ENCODE assay signal across 8 cellular contexts in genomic region chr4:48109413-48110263, GRCh38. TPM values are rescaled to one million over a fixed set of nuclear protein-coding genes. Genes with fewer than 3 reads are reported as not detected.
A peak's percentile ranks its signal among the peaks of the same experiment; 100 is the strongest.
DNase-seq lines count a peak whose midpoint lies in the region; ATAC-seq and TF ChIP-seq lines count a peak whose summit lies in the region.

No MANE protein-coding gene starts in this region.

- TF ChIP-seq CTCF in AG09319 (IDR thresholded peaks at IDR 0.05; ENCODE audit: low read depth, low read length) (peak; percentile 47), GM12864 (IDR thresholded peaks at IDR 0.05; ENCODE audit: low read depth, low read length, missing control alignments) (peak; percentile 63), breast epithelium (IDR thresholded peaks at IDR 0.05) (peak in 2 of 3 donors; percentile 30 to 40), mesothelial cell of epicardium (IDR thresholded peaks at IDR 0.05; ENCODE audit: unreplicated experiment) (peak; percentile 68)

- H3K4me1 ChIP-seq in breast epithelium, result no peaks in the 10 kb centered on the region

- H3K4me3 Mint-ChIP-seq in mesothelial cell of epicardium, result no peak overlapping the region

- no peaks in the 10 kb centered on the region for H3K27me3 Mint-ChIP-seq in mesothelial cell of epicardium (ENCODE audit: low read depth)

- intact Hi-C loops in breast epithelium (cut with DNase I; ENCODE audit: low total_unique reads), result no loop called here

- peak; percentile 92 for ATAC-seq in HG02885 (IDR thresholded peaks at IDR 0.05; ENCODE audit: poor library complexity, unreplicated experiment)

- H3K9me3 ChIP-seq in breast epithelium, result no peaks in the 10 kb centered on the region

- H3K9me3 Mint-ChIP-seq in mesothelial cell of epicardium, result no peaks in the 10 kb centered on the region

- DNase-seq in AG09319 (ENCODE audit: extremely low read depth, low read depth), result no peak
- peak; percentile 26 for DNase-seq in GM12864 (ENCODE audit: low read depth)
- peak; percentile 54 for DNase-seq in NCI-H460 (ENCODE audit: extremely low read depth, low read depth)
- no peak for DNase-seq in breast epithelium (ENCODE audit: low spot score in 2 of 2)
- DNase-seq in mesothelial cell of epicardium (ENCODE audit: low spot score in 2 of 2, unreplicated experiment in 2 of 2), result no peak
- no peak for DNase-seq in OCI-M2 (lab: John Stamatoyannopoulos, UW; ENCODE audit: unreplicated experiment)
- no peak for DNase-seq in stimulated activated CD4-positive, alpha-beta T cell treated with anti-CD3 and anti-CD28 coated beads, Interleukin-2, amount 100 ng/mL, for 48 hours

- H3K36me3 Mint-ChIP-seq in mesothelial cell of epicardium, result no peaks in the 10 kb centered on the region

- H3K4me1 Mint-ChIP-seq in mesothelial cell of epicardium, result peaks cover 9% of the 10 kb centered on the region

- no peaks in the 10 kb centered on the region for H3K36me3 ChIP-seq in breast epithelium

- no peaks in the 10 kb centered on the region for H3K27me3 ChIP-seq in breast epithelium

- TF ChIP-seq POLR2A in breast epithelium (IDR thresholded peaks at IDR 0.05), result no peak

- no peak overlapping the region for H3K27ac Mint-ChIP-seq in mesothelial cell of epicardium

- no peak overlapping the region for H3K27ac ChIP-seq in breast epithelium

- H3K4me3 ChIP-seq in GM12864 (ENCODE audit: low read depth, low read length) (no peak overlapping the region), breast epithelium (no peak overlapping the region)

RNA-seq across cellular contexts. Expression of gene TXK, which starts 24.4 kb away (rescaled TPM):
- 2.5 TPM in 2 replicates for total RNA-seq in NCI-H460 (2014; rRNA removed; shearing (Covaris generic))
- 0.97 and 2.2 TPM in 2 replicates for polyA plus RNA-seq in NCI-H460 (2014; cell fraction: nucleus; rRNA removed)
- total RNA-seq in breast epithelium (1 to 10 TPM; 1.6 to 3.4 (median 3.2) TPM), mesothelial cell of epicardium (1.5 to 1.7 TPM (median 1.7 TPM) in 3 replicates)

Comparison
In these comparisons a context has a peak if more than half of its experiments do, and no peak if none do; other contexts are left out.
1. DNase-seq: peak in GM12864 (single experiment) and NCI-H460 (single experiment); none in AG09319 (single experiment), breast epithelium (0 of 2), mesothelial cell of epicardium (0 of 2), OCI-M2 (single experiment) and stimulated activated CD4-positive, alpha-beta T cell treated with anti-CD3 and anti-CD28 coated beads, Interleukin-2, amount 100 ng/mL, for 48 hours (0 of 2).
2. Peak in every context shown above with its lines, with median percentiles within 50 percentile points of each other: CTCF ChIP-seq.